1 cellular context compared by ENCODE assay signal in genomic region chr10:26430641-26431163, GRCh38.
TF ChIP-seq lines count a peak whose summit lies in the region.

No MANE protein-coding gene starts in this region.

TF ChIP-seq in GM12878, 131 proteins besides CTCF, POLR2A, EP300 and RAD21 (continued from another document):
- TF ChIP-seq SKIL (IDR thresholded peaks at IDR 0.05; ENCODE audit: low read depth, poor library complexity, severe bottlenecking): peak; percentile 65
- peak; percentile 24; the same call in 1 of the 2 replicates for TF ChIP-seq ZBED1 (IDR thresholded peaks at IDR 0.05; ENCODE audit: borderline replicate concordance)
- TF ChIP-seq CBX3 (IDR thresholded peaks at IDR 0.05; ENCODE audit: borderline replicate concordance, low read depth): no peak
- 0 out of 2 replicates have a peak, but pooled peaks have one; percentile 35 for TF ChIP-seq STAT1 (conservative IDR thresholded peaks at IDR 0.05)
- TF ChIP-seq GATAD2B (conservative IDR thresholded peaks at IDR 0.05; ENCODE audit: low read depth): 0 out of 2 replicates have a peak, but pooled peaks have one; percentile 4
- TF ChIP-seq BACH1 (IDR thresholded peaks at IDR 0.05; ENCODE audit: borderline replicate concordance): peak; percentile 34; the same call in 1 of the 2 replicates
- peak; percentile 85 for TF ChIP-seq DPF2 (IDR thresholded peaks at IDR 0.05)
